Comparison of ENCODE assay signal across 22 cellular contexts in genomic region chrX:12865359-12865758, GRCh38. TPM values are rescaled to one million over a fixed set of nuclear protein-coding genes. Genes with fewer than 3 reads are reported as not detected.
DNase-seq lines count a peak whose midpoint lies in the region; ATAC-seq and TF ChIP-seq lines count a peak whose summit lies in the region.
"Had no signal": no experiment of that assay in that cellular context is flagged by ENCODE, and none has a peak within 500 bp of the region (broad histone marks: within the 10 kb centered on the region; RNA-seq: fewer than 3 reads in every experiment).

No MANE protein-coding gene starts in this region.

- peak overlapping the region; percentile 50 for H3K27ac Mint-ChIP-seq in activated B cell treated with CpG ODN at 0.5 μM for 24 hours
- H3K27ac Mint-ChIP-seq in nephron = peak overlapping the region in 2 of 3 experiments; percentile 29 to 53
- H3K27ac Mint-ChIP-seq: activated CD4-positive, alpha-beta T cell treated with anti-CD3 and anti-CD28 coated beads for 36 hours; activated naive CD8-positive, alpha-beta T cell; activated T-helper 1 cell treated with anti-CD3 and anti-CD28 coated beads, Interleukin-12 subunit alpha, Interleukin-12 subunit beta, Interleukin-2, Interleukin-4 antibody, amounts not matched to agents 30 ng/mL and 10 ng/mL and 1 ng/mL, durations not matched to agents 14 hours and 24 hours and 36 hours; HFFc6 had no signal

- no peaks in the 10 kb centered on the region for H3K36me3 ChIP-seq in H7 (replicated peaks; ENCODE audit: control insufficient read depth, insufficient read depth, low read length)
- H3K36me3 ChIP-seq: tibial artery had no signal

- no peaks in the 10 kb centered on the region for H3K9me3 Mint-ChIP-seq in activated B cell treated with CpG ODN at 0.5 μM for 24 hours
- peaks cover 38% of the 10 kb centered on the region for H3K9me3 Mint-ChIP-seq in nephron
- H3K9me3 Mint-ChIP-seq: activated T-helper 1 cell treated with anti-CD3 and anti-CD28 coated beads, Interleukin-12 subunit alpha, Interleukin-12 subunit beta, Interleukin-2, Interleukin-4 antibody, amounts not matched to agents 30 ng/mL and 10 ng/mL and 1 ng/mL, durations not matched to agents 14 hours and 24 hours and 36 hours; HFFc6 had no signal

- peak; percentile 17 for DNase-seq in H7
- DNase-seq in NB4 (ENCODE audit: low read depth) = peak; percentile 25
- DNase-seq in activated B cell treated with CpG ODN at 0.5 μM for 24 hours = no peak
- no peak for DNase-seq in GM20000 (ENCODE audit: low spot score)
- DNase-seq in HUDEP-2 (lab: John Stamatoyannopoulos, UW; ENCODE audit: unreplicated experiment in 76 of 76) = no peak
- DNase-seq: activated CD4-positive, alpha-beta T cell treated with anti-CD3 and anti-CD28 coated beads for 36 hours; DND-41; effector CD8-positive, alpha-beta T cell; HFFc6; NCI-H187 treated with DMSO at 0.1 percent for 48 hours; NCI-H345; stimulated activated CD4-positive, alpha-beta T cell treated with anti-CD3 and anti-CD28 coated beads, Interleukin-2, amount 100 ng/mL, for 48 hours; stimulated activated naive CD8-positive, alpha-beta T cell treated with anti-CD3 and anti-CD28 coated beads, Interleukin-15, Interleukin-2, amounts not matched to agents 100 U/mL and 50 U/mL, for 24 hours had no signal

- peak overlapping the region; percentile 32 for H3K4me3 Mint-ChIP-seq in activated B cell treated with CpG ODN at 0.5 μM for 24 hours
- no peak overlapping the region for H3K4me3 Mint-ChIP-seq in nephron
- H3K4me3 Mint-ChIP-seq: activated CD4-positive, alpha-beta T cell treated with anti-CD3 and anti-CD28 coated beads for 36 hours; activated naive CD8-positive, alpha-beta T cell; activated T-helper 1 cell treated with anti-CD3 and anti-CD28 coated beads, Interleukin-12 subunit alpha, Interleukin-12 subunit beta, Interleukin-2, Interleukin-4 antibody, amounts not matched to agents 30 ng/mL and 10 ng/mL and 1 ng/mL, durations not matched to agents 14 hours and 24 hours and 36 hours; HFFc6 had no signal

- peaks cover 1% of the 10 kb centered on the region for H3K36me3 Mint-ChIP-seq in activated B cell treated with CpG ODN at 0.5 μM for 24 hours (ENCODE audit: low read depth)
- no peaks in the 10 kb centered on the region for H3K36me3 Mint-ChIP-seq in nephron (ENCODE audit: low read depth)
- H3K36me3 Mint-ChIP-seq: activated naive CD8-positive, alpha-beta T cell had no signal

- H3K27me3 ChIP-seq in H7 (ENCODE audit: control insufficient read depth, insufficient read depth, low read length) = no peaks in the 10 kb centered on the region
- H3K27me3 ChIP-seq: tibial artery had no signal

- ATAC-seq in activated B cell treated with CpG ODN at 0.5 μM for 24 hours (ENCODE audit: low read depth) (no peak), GM18498 (IDR thresholded peaks at IDR 0.05; ENCODE audit: unreplicated experiment) (no peak)
- ATAC-seq: activated CD4-positive, alpha-beta T cell treated with anti-CD3 and anti-CD28 coated beads for 36 hours; esophagus mucosa; stimulated activated naive CD8-positive, alpha-beta T cell treated with anti-CD3 and anti-CD28 coated beads, Interleukin-15, Interleukin-2, amounts not matched to agents 100 U/mL and 50 U/mL, for 24 hours had no signal

- no peak overlapping the region for H3K4me3 ChIP-seq in H7 (ENCODE audit: insufficient read depth, low read depth, low read length)
- H3K4me3 ChIP-seq in NB4 (ENCODE audit: low read depth, low read length) = no peak overlapping the region
- H3K4me3 ChIP-seq: tibial artery had no signal

- TF ChIP-seq POLR2A in NB4 (IDR thresholded peaks at IDR 0.05; ENCODE audit: extremely low read depth, insufficient read length) = no peak

- POLR2A ChIA-PET in activated B cell treated with CpG ODN at 0.5 μM for 24 hours (lab: Charles Lee) = no interaction called here

- CTCF ChIA-PET in activated B cell treated with CpG ODN at 0.5 μM for 24 hours (lab: Charles Lee) = no interaction called here

- TF ChIP-seq CTCF in NB4 (IDR thresholded peaks at IDR 0.05; ENCODE audit: low read depth, low read length) (no peak), activated B cell treated with CpG ODN at 0.5 μM for 24 hours (IDR thresholded peaks at IDR 0.05) (no peak), nephron (IDR thresholded peaks at IDR 0.05; ENCODE audit: unreplicated experiment in 3 of 3) (no peak), GM20000 (IDR thresholded peaks at IDR 0.05; ENCODE audit: extremely low read depth, missing control alignments) (no peak)

- H3K27me3 Mint-ChIP-seq in activated B cell treated with CpG ODN at 0.5 μM for 24 hours (no peaks in the 10 kb centered on the region), nephron (ENCODE audit: low read depth) (no peaks in the 10 kb centered on the region)
- H3K27me3 Mint-ChIP-seq: activated CD4-positive, alpha-beta T cell treated with anti-CD3 and anti-CD28 coated beads for 36 hours; activated naive CD8-positive, alpha-beta T cell had no signal

- intact Hi-C loops in activated B cell treated with CpG ODN at 0.5 μM for 24 hours (cut with micrococcal nuclease) = no loop called here

- peaks cover 44% of the 10 kb centered on the region for H3K4me1 Mint-ChIP-seq in activated B cell treated with CpG ODN at 0.5 μM for 24 hours
- peaks cover 9% of the 10 kb centered on the region for H3K4me1 Mint-ChIP-seq in nephron

RNA-seq across cellular contexts. Expression of gene TLR7, which starts 1.5 kb away (rescaled TPM):
- not detected in 2 replicates for total RNA-seq in H7 (2014; rRNA removed; shearing (Covaris generic))
- 4.6 and 5.4 TPM in 2 replicates for total RNA-seq in activated B cell treated with CpG ODN at 0.5 μM for 24 hours
- total RNA-seq: chondrocyte, glomerular endothelial cell, HFFc6, RPMI7951 had no signal

RNA-seq across cellular contexts. Expression of gene TLR8, which starts 41.1 kb away (rescaled TPM):
- not detected in 2 replicates for total RNA-seq in H7 (2014; rRNA removed; shearing (Covaris generic))
- total RNA-seq in activated B cell treated with CpG ODN at 0.5 μM for 24 hours = 0.20 and 0.22 TPM in 2 replicates
- total RNA-seq: activated CD4-positive, alpha-beta T cell treated with anti-CD3 and anti-CD28 coated beads for 36 hours; activated T-helper 1 cell treated with anti-CD3 and anti-CD28 coated beads, Interleukin-12 subunit alpha, Interleukin-12 subunit beta, Interleukin-2, Interleukin-4 antibody, amounts not matched to agents 30 ng/mL and 10 ng/mL and 1 ng/mL, durations not matched to agents 14 hours and 24 hours and 36 hours; chondrocyte; glomerular endothelial cell; HFFc6; RPMI7951 had no signal

Comparison
In these comparisons a context has a peak if more than half of its experiments do, and no peak if none do; other contexts are left out.
1. DNase-seq: peak in H7 (single experiment) and NB4 (single experiment); none in activated B cell treated with CpG ODN at 0.5 μM for 24 hours (single experiment), GM20000 (single experiment) and HUDEP-2 (0 of 76).